In genomic region chr11:69814411-69814810, GRCh38 we compare ENCODE assay signal across 31 cellular contexts. TPM values are rescaled to one million over a fixed set of nuclear protein-coding genes. Genes with fewer than 3 reads are reported as not detected.
"Had no signal": no experiment of that assay in that cellular context is flagged by ENCODE, and none has a peak within 500 bp of the region (broad histone marks: within the 10 kb centered on the region; RNA-seq: fewer than 3 reads in every experiment).

No MANE protein-coding gene starts in this region.

- H3K36me3 ChIP-seq: ascending aorta, cardiac muscle cell, WERI-Rb-1 had no signal

- H3K9me3 ChIP-seq: ascending aorta had no signal

- DNase-seq: activated CD4-positive, alpha-beta memory T cell treated with anti-CD3 and anti-CD28 coated beads, Interleukin-2, amount 10 ng/mL, durations not matched to agents 7 days and 5 days; activated CD4-positive, alpha-beta T cell treated with anti-CD3 and anti-CD28 coated beads for 1 hour; activated CD4-positive, alpha-beta T cell treated with anti-CD3 and anti-CD28 coated beads for 36 hours; activated CD4-positive, alpha-beta T cell treated with anti-CD3 and anti-CD28 coated beads for 48 hours; activated CD4-positive, alpha-beta T cell treated with anti-CD3 and anti-CD28 coated beads, Interleukin-2, amount 10 ng/mL, durations not matched to agents 7 days and 5 days; activated CD4-positive, alpha-beta T cell treated with anti-CD3 and anti-CD28 coated beads, Interleukin-2, amount 50 U/mL, for 48 hours; activated CD8-positive, alpha-beta memory T cell treated with anti-CD3 and anti-CD28 coated beads for 24 hours; activated CD8-positive, alpha-beta memory T cell treated with anti-CD3 and anti-CD28 coated beads, Interleukin-2, amount 10 ng/mL, durations not matched to agents 7 days and 5 days; activated CD8-positive, alpha-beta memory T cell treated with anti-CD3 and anti-CD28 coated beads, Interleukin-2, amount 50 U/mL, for 48 hours; activated CD8-positive, alpha-beta T cell treated with anti-CD3 and anti-CD28 coated beads, Interleukin-2, amount 10 ng/mL, durations not matched to agents 7 days and 5 days; activated effector memory CD4-positive, alpha-beta T cell treated with Interleukin-2 at 50 U/mL for 16 hours; activated gamma-delta T cell; activated naive CD4-positive, alpha-beta T cell treated with anti-CD3 and anti-CD28 coated beads, Interleukin-2, amount 10 ng/mL, durations not matched to agents 7 days and 5 days; activated naive CD4-positive, alpha-beta T cell treated with Interleukin-2 at 50 U/mL for 16 hours; activated naive CD8-positive, alpha-beta T cell treated with anti-CD3 and anti-CD28 coated beads, Interleukin-2, amount 10 ng/mL, durations not matched to agents 7 days and 5 days; activated naive CD8-positive, alpha-beta T cell treated with anti-CD3 and anti-CD28 coated beads, Interleukin-2, amount 50 U/mL, for 24 hours; activated T-cell treated with anti-CD3 and anti-CD28 coated beads, Interleukin-2, amount 50 U/mL, for 24 hours; activated T-cell treated with anti-CD3 and anti-CD28 coated beads, Interleukin-2, amount 50 U/mL, for 48 hours; cerebellar nuclear complex; T-helper 17 cell; WERI-Rb-1 had no signal

- H3K27ac ChIP-seq: ascending aorta, cardiac muscle cell, WERI-Rb-1 had no signal

- ATAC-seq: activated CD4-positive, alpha-beta T cell treated with anti-CD3 and anti-CD28 coated beads for 36 hours; activated CD4-positive, CD25-positive, alpha-beta regulatory T cell treated with anti-CD3 and anti-CD28 coated beads, Interleukin-2, amount 50 U/mL, for 24 hours; activated CD8-positive, alpha-beta memory T cell treated with anti-CD3 and anti-CD28 coated beads, Interleukin-2, amount 10 ng/mL, durations not matched to agents 7 days and 5 days; activated CD8-positive, alpha-beta T cell treated with anti-CD3 and anti-CD28 coated beads, Interleukin-2, amount 10 ng/mL, durations not matched to agents 7 days and 5 days; activated naive CD8-positive, alpha-beta T cell treated with anti-CD3 and anti-CD28 coated beads, Interleukin-2, amount 50 U/mL, for 24 hours; T-helper 17 cell; WTC11 had no signal

- H3K27me3 ChIP-seq: ascending aorta had no signal

- H3K4me1 ChIP-seq: ascending aorta had no signal

- H3K4me3 ChIP-seq: ascending aorta, cardiac muscle cell had no signal

RNA-seq across cellular contexts. Expression of gene FGF3, which starts 4.8 kb away (rescaled TPM):
- total RNA-seq: activated CD4-positive, alpha-beta memory T cell treated with anti-CD3 and anti-CD28 coated beads, Interleukin-2, amount 10 ng/mL, durations not matched to agents 7 days and 5 days; activated CD4-positive, alpha-beta T cell treated with anti-CD3 and anti-CD28 coated beads for 36 hours; activated CD4-positive, alpha-beta T cell treated with anti-CD3 and anti-CD28 coated beads, Interleukin-2, amount 10 ng/mL, durations not matched to agents 7 days and 5 days; activated CD8-positive, alpha-beta memory T cell treated with anti-CD3 and anti-CD28 coated beads, Interleukin-2, amount 10 ng/mL, durations not matched to agents 7 days and 5 days; activated CD8-positive, alpha-beta T cell treated with anti-CD3 and anti-CD28 coated beads, Interleukin-2, amount 10 ng/mL, durations not matched to agents 7 days and 5 days; activated naive CD8-positive, alpha-beta T cell treated with anti-CD3 and anti-CD28 coated beads, Interleukin-2, amount 10 ng/mL, durations not matched to agents 7 days and 5 days; activated T-helper 2 cell treated with anti-CD3 and anti-CD28 coated beads, Interferon-gamma antibody, Interleukin-2, Interleukin-4, amounts not matched to agents 10 μg/mL and 5 μg/mL and 100 μg/mL, durations not matched to agents 14 hours and 24 hours and 36 hours; ascending aorta; bronchial epithelial cell; chondrocyte; T-helper 1 cell treated with Interleukin-12 subunit alpha and Interleukin-12 subunit beta and Interleukin-4 antibody, amounts not matched to agents 30 ng/mL and 1 ng/mL, for 36 hours; T-helper 17 cell; T-helper 2 cell treated with Interferon-gamma antibody and Interleukin-4, amounts not matched to agents 100 ng/mL and 5 ng/mL, for 36 hours; WTC11 had no signal
- polyA plus RNA-seq: adipose tissue, cardiac muscle cell had no signal

RNA-seq across cellular contexts. Expression of gene FGF4, which starts 39.3 kb away (rescaled TPM):
- total RNA-seq: activated CD4-positive, alpha-beta memory T cell treated with anti-CD3 and anti-CD28 coated beads, Interleukin-2, amount 10 ng/mL, durations not matched to agents 7 days and 5 days; activated CD4-positive, alpha-beta T cell treated with anti-CD3 and anti-CD28 coated beads for 36 hours; activated CD4-positive, alpha-beta T cell treated with anti-CD3 and anti-CD28 coated beads, Interleukin-2, amount 10 ng/mL, durations not matched to agents 7 days and 5 days; activated CD8-positive, alpha-beta memory T cell treated with anti-CD3 and anti-CD28 coated beads, Interleukin-2, amount 10 ng/mL, durations not matched to agents 7 days and 5 days; activated CD8-positive, alpha-beta T cell treated with anti-CD3 and anti-CD28 coated beads, Interleukin-2, amount 10 ng/mL, durations not matched to agents 7 days and 5 days; activated naive CD8-positive, alpha-beta T cell treated with anti-CD3 and anti-CD28 coated beads, Interleukin-2, amount 10 ng/mL, durations not matched to agents 7 days and 5 days; activated T-helper 2 cell treated with anti-CD3 and anti-CD28 coated beads, Interferon-gamma antibody, Interleukin-2, Interleukin-4, amounts not matched to agents 10 μg/mL and 5 μg/mL and 100 μg/mL, durations not matched to agents 14 hours and 24 hours and 36 hours; ascending aorta; bronchial epithelial cell; cardiac muscle cell; chondrocyte; T-helper 1 cell treated with Interleukin-12 subunit alpha and Interleukin-12 subunit beta and Interleukin-4 antibody, amounts not matched to agents 30 ng/mL and 1 ng/mL, for 36 hours; T-helper 17 cell; T-helper 2 cell treated with Interferon-gamma antibody and Interleukin-4, amounts not matched to agents 100 ng/mL and 5 ng/mL, for 36 hours had no signal
- polyA plus RNA-seq: adipose tissue, cardiac muscle cell had no signal
